In genomic region chr2:228771719-228772254, GRCh38 we compare ENCODE assay signal across 1 cellular context.
TF ChIP-seq lines count a peak whose summit lies in the region.

No MANE protein-coding gene starts in this region.

TF ChIP-seq in HepG2, 621 proteins besides CTCF, POLR2A, EP300 and RAD21 (continued from another document):
- TF ChIP-seq, protein P1, sequence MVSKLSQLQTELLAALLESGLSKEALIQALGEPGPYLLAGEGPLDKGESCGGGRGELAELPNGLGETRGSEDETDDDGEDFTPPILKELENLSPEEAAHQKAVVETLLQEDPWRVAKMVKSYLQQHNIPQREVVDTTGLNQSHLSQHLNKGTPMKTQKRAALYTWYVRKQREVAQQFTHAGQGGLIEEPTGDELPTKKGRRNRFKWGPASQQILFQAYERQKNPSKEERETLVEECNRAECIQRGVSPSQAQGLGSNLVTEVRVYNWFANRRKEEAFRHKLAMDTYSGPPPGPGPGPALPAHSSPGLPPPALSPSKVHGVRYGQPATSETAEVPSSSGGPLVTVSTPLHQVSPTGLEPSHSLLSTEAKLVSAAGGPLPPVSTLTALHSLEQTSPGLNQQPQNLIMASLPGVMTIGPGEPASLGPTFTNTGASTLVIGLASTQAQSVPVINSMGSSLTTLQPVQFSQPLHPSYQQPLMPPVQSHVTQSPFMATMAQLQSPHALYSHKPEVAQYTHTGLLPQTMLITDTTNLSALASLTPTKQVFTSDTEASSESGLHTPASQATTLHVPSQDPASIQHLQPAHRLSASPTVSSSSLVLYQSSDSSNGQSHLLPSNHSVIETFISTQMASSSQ (IDR thresholded peaks at IDR 0.05; ENCODE audit: low read depth) = no peak
- TF ChIP-seq, protein P1 (CRISPR knock-in tag; IDR thresholded peaks at IDR 0.05; ENCODE audit: borderline replicate concordance) = no peak
- TF ChIP-seq SETDB1 (CRISPR knock-in tag; IDR thresholded peaks at IDR 0.05; ENCODE audit: borderline replicate concordance) = no peak
- TF ChIP-seq ZZZ3 (CRISPR knock-in tag; IDR thresholded peaks at IDR 0.05; ENCODE audit: borderline replicate concordance) = no peak
- no peak for TF ChIP-seq MBNL3 (CRISPR knock-in tag; conservative IDR thresholded peaks at IDR 0.05)
- no peak for TF ChIP-seq ZBTB38 (CRISPR knock-in tag; IDR thresholded peaks at IDR 0.05)
- TF ChIP-seq REPIN1 (CRISPR knock-in tag; IDR thresholded peaks at IDR 0.05; ENCODE audit: borderline replicate concordance, low read depth) = no peak
- TF ChIP-seq BRF2 (CRISPR knock-in tag; IDR thresholded peaks at IDR 0.05) = no peak
- TF ChIP-seq ADNP (CRISPR knock-in tag; IDR thresholded peaks at IDR 0.05) = no peak
